ENCODE assay signal across 8 cellular contexts in the genomic region with DNA sequence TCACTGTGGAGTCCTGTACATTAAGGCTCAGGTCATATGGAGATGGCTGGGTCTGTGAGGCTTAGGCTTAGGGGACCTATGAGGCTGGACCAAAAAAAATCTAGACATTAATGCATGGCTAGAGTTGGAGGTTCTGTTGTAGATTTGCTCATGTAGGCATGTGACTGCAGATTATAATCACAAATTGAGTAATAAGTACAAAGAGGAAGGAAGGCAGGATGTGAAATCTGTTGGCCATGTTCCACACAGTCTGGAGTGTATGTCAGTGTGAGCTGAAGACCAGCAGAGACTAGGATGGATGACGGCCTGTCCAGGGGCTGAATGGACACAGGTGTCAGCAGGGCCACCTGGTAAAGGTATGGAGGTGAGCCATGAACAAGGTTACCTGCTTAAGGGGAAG. TPM values are rescaled to one million over a fixed set of nuclear protein-coding genes. Genes with fewer than 3 reads are reported as not detected.
DNase-seq lines count a peak whose midpoint lies in the region; ATAC-seq and TF ChIP-seq lines count a peak whose summit lies in the region.

A gene with protein sequence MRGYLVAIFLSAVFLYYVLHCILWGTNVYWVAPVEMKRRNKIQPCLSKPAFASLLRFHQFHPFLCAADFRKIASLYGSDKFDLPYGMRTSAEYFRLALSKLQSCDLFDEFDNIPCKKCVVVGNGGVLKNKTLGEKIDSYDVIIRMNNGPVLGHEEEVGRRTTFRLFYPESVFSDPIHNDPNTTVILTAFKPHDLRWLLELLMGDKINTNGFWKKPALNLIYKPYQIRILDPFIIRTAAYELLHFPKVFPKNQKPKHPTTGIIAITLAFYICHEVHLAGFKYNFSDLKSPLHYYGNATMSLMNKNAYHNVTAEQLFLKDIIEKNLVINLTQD (plus strand): TSS at position 265 of the 400 bp plus-strand sequence. CDS start 5,101 bp downstream, outside the sequence.

- TF ChIP-seq POLR2A in heart left ventricle (IDR thresholded peaks at IDR 0.05) = no peak

- H3K9ac ChIP-seq in endodermal cell (ENCODE audit: extremely low read depth, low read length, poor library complexity, severe bottlenecking) = no peak within 1 kb of the TSS

- H3K4me3 ChIP-seq in heart left ventricle = peak within 1 kb of the TSS in 7 of 12 donors; percentile 4 to 55 (median 13)
- no peak within 1 kb of the TSS for H3K4me3 ChIP-seq in endodermal cell (ENCODE audit: low read length)
- H3K4me3 ChIP-seq in CD8-positive, alpha-beta T cell (ENCODE audit: low read depth, low read length) = no peak within 1 kb of the TSS

- ATAC-seq in GM19438 (IDR thresholded peaks at IDR 0.05; ENCODE audit: low read depth, unreplicated experiment) (peak; percentile 54), heart left ventricle (peak; percentile 23 to 67 (median 56))
- no peak for ATAC-seq in CD8-positive, alpha-beta T cell

- no peak within 1 kb of the TSS for H3K4me3 Mint-ChIP-seq in endodermal cell
- no peak within 1 kb of the TSS for H3K4me3 Mint-ChIP-seq in CD8-positive, alpha-beta T cell

- no peak for TF ChIP-seq CTCF in heart left ventricle (IDR thresholded peaks at IDR 0.05)
- TF ChIP-seq CTCF in subcutaneous adipose tissue (IDR thresholded peaks at IDR 0.05; ENCODE audit: low read depth) = no peak
- no peak for TF ChIP-seq CTCF in endodermal cell (conservative IDR thresholded peaks at IDR 0.05)
- no peak for TF ChIP-seq CTCF in CD8-positive, alpha-beta T cell (IDR thresholded peaks at IDR 0.05)

- 8 to 21% (median 13%) methylated on average over 1 of the region's 1 CpG for WGBS in heart left ventricle, 4 donors
- WGBS in endodermal cell (ENCODE audit: insufficient coverage in 1 of 2, insufficient read length in 1 of 2), 2 experiments = 80 to 93% methylated on average over 1 of the region's 1 CpG

- no peaks in the 10 kb centered on the region for H3K9me3 Mint-ChIP-seq in endodermal cell
- H3K9me3 Mint-ChIP-seq in CD8-positive, alpha-beta T cell = no peaks in the 10 kb centered on the region

- POLR2A ChIA-PET in CD8-positive, alpha-beta T cell (lab: Charles Lee) = no interaction called here

- H3K4me1 ChIP-seq in heart left ventricle = peaks cover 6 to 91% (median 80%) of the 10 kb centered on the region in 12 donors
- H3K4me1 ChIP-seq in endodermal cell (ENCODE audit: control insufficient read depth, insufficient read depth, low read length) = no peaks in the 10 kb centered on the region
- no peaks in the 10 kb centered on the region for H3K4me1 ChIP-seq in CD8-positive, alpha-beta T cell (ENCODE audit: insufficient read depth, low read length)

- peak; percentile 76 for DNase-seq in RPMI8226
- peak in 1 of 5 donors; percentile 52 for DNase-seq in heart left ventricle
- no peak for DNase-seq in endodermal cell
- no peak for DNase-seq in DMS53 treated with DMSO at 0.1 percent for 48 hours (lab: John Stamatoyannopoulos, UW; ENCODE audit: unreplicated experiment)
- DNase-seq in anterior cingulate cortex (lab: John Stamatoyannopoulos, UW) = no peak
- DNase-seq in CD8-positive, alpha-beta T cell = no peak

- H3K27me3 Mint-ChIP-seq in endodermal cell (ENCODE audit: insufficient read depth) = peaks cover 88% of the 10 kb centered on the region
- H3K27me3 Mint-ChIP-seq in CD8-positive, alpha-beta T cell (ENCODE audit: low read depth) = peaks cover 5% of the 10 kb centered on the region

- intact Hi-C loops in heart left ventricle (cut with DNase I) = no loop called here
- intact Hi-C loops in CD8-positive, alpha-beta T cell (cut with DNase I, micrococcal nuclease) = no loop called here

- no peaks in the 10 kb centered on the region for H3K27me3 ChIP-seq in heart left ventricle
- peaks cover 90% of the 10 kb centered on the region for H3K27me3 ChIP-seq in endodermal cell (ENCODE audit: control insufficient read depth, insufficient read depth, low read length, poor library complexity, severe bottlenecking)
- no peaks in the 10 kb centered on the region for H3K27me3 ChIP-seq in CD8-positive, alpha-beta T cell (ENCODE audit: insufficient read depth, low read length)

- H3K36me3 Mint-ChIP-seq in endodermal cell (ENCODE audit: low read depth) = no peaks in the 10 kb centered on the region
- no peaks in the 10 kb centered on the region for H3K36me3 Mint-ChIP-seq in CD8-positive, alpha-beta T cell

- H3K27ac ChIP-seq in heart left ventricle (peak within 1 kb of the TSS; percentile 2 to 82 (median 62)), endodermal cell (ENCODE audit: low read depth, low read length) (no peak within 1 kb of the TSS)
- H3K27ac ChIP-seq in CD8-positive, alpha-beta T cell (ENCODE audit: low read depth, low read length) = no peak within 1 kb of the TSS

- CTCF ChIA-PET in CD8-positive, alpha-beta T cell (lab: Charles Lee) = interaction anchor here (0.6 kb wide), 1 partner anchor 122 kb away, joined by 3 read pairs; no protein-coding TSS in a partner anchor

- H3K36me3 ChIP-seq in heart left ventricle = no peaks in the 10 kb centered on the region
- no peaks in the 10 kb centered on the region for H3K36me3 ChIP-seq in endodermal cell (ENCODE audit: control insufficient read depth, insufficient read depth, low read length)
- H3K36me3 ChIP-seq in CD8-positive, alpha-beta T cell (ENCODE audit: insufficient read depth, low read length) = no peaks in the 10 kb centered on the region

- no peak within 1 kb of the TSS for H3K27ac Mint-ChIP-seq in endodermal cell
- H3K27ac Mint-ChIP-seq in CD8-positive, alpha-beta T cell = no peak within 1 kb of the TSS

- H3K4me1 Mint-ChIP-seq in endodermal cell = peaks cover 22% of the 10 kb centered on the region
- no peaks in the 10 kb centered on the region for H3K4me1 Mint-ChIP-seq in CD8-positive, alpha-beta T cell (ENCODE audit: low read depth)

- H3K9me3 ChIP-seq in heart left ventricle = no peaks in the 10 kb centered on the region
- H3K9me3 ChIP-seq in endodermal cell (ENCODE audit: control insufficient read depth, low read length) = no peaks in the 10 kb centered on the region
- H3K9me3 ChIP-seq in CD8-positive, alpha-beta T cell (ENCODE audit: low read length) = no peaks in the 10 kb centered on the region

RNA-seq across cellular contexts. Expression of the gene that starts here (rescaled TPM):
- total RNA-seq in heart left ventricle (10 to 100 TPM; 35.3 to 91.1 (median 64.5) TPM), subcutaneous adipose tissue (10 to 100 TPM; 25.3 to 49.9 (median 37.3) TPM), endodermal cell (1 to 10 TPM; 8.1 to 9.9 TPM)
- polyA plus RNA-seq in heart left ventricle = 10 to 100 TPM; 37.3 to 95.9 TPM
- 11.2 TPM for polyA plus RNA-seq in endodermal cell (2013, experiment 1 of 2)
- 9.0 TPM for polyA plus RNA-seq in endodermal cell (2013, experiment 2 of 2)
- total RNA-seq in CD8-positive, alpha-beta T cell = not detected

Comparison
In these comparisons a context has a peak if more than half of its experiments do, and no peak if none do; other contexts are left out.
1. RNA of the gene that starts here (total RNA-seq): 35.3 to 91.1 TPM in heart left ventricle, 25.3 to 49.9 TPM in subcutaneous adipose tissue and 8.1 to 9.9 TPM in endodermal cell; not detected in CD8-positive, alpha-beta T cell; every median in the first group is over 4 times any median in the second.
2. H3K27ac ChIP-seq: peak in heart left ventricle (12 of 12); none in endodermal cell (single experiment) and CD8-positive, alpha-beta T cell (single experiment).
3. H3K4me3 ChIP-seq: peak in heart left ventricle (7 of 12); none in endodermal cell (single experiment) and CD8-positive, alpha-beta T cell (single experiment).